Comparison of ENCODE assay signal across 12 cellular contexts in the genomic region with DNA sequence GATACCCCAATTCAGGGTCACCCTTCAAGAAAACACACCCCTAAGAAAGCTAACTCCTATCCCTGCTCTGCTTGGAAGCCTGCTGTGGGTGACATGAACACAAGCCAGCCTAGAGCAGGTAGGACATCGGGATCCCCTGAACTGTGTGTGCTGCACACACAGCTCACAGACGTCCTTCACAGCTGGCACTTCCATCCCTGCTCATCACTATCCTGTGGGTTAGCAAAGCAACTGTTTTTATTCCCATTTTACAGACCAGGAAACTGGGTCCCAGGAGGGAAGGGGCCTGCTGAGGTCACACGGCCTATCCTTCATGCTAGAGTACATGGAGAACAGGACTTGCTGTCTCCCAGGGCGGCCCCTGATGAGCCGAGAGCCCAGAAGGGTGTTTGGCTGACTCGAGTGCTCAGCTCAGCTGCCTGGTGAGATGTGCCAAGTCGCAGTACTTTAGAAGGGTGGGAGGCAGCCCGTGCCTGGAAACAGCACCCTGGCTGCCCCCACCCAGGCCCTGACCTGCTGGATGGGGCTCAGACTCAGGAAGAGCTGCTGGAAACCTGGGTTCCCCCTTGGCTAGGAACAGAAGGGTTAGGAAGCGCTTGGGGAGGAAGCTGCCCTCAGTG. TPM values are rescaled to one million over a fixed set of nuclear protein-coding genes. Genes with fewer than 3 reads are reported as not detected.
A peak's percentile ranks its signal among the peaks of the same experiment; 100 is the strongest.
DNase-seq lines count a peak whose midpoint lies in the region; ATAC-seq, FAIRE-seq and TF ChIP-seq lines count a peak whose summit lies in the region.
"Had no signal": no experiment of that assay in that cellular context is flagged by ENCODE, and none has a peak within 500 bp of the region (broad histone marks: within the 10 kb centered on the region; RNA-seq: fewer than 3 reads in every experiment).

No MANE protein-coding gene starts in this region.

- H3K4me3 Mint-ChIP-seq in activated CD8-positive, alpha-beta memory T cell treated with anti-CD3 and anti-CD28 coated beads, Interleukin-2, amount 10 ng/mL, durations not matched to agents 7 days and 5 days, result no peak overlapping the region

- CTCF ChIA-PET in activated CD8-positive, alpha-beta memory T cell treated with anti-CD3 and anti-CD28 coated beads, Interleukin-2, amount 10 ng/mL, durations not matched to agents 7 days and 5 days (lab: Charles Lee), result interaction anchor here (0.7 to 21.9 kb wide), 9 partner anchors 9 to 211 kb away, joined by 3 to 806 read pairs (median 64); a partner anchor contains a TSS

- H3K36me3 ChIP-seq in muscle layer of duodenum (ENCODE audit: control insufficient read depth in 1 of 2, insufficient read depth in 2 of 2, low read length in 2 of 2), result no peaks in the 10 kb centered on the region
- no peaks in the 10 kb centered on the region for H3K36me3 ChIP-seq in tibial artery

- H3K27ac Mint-ChIP-seq in activated CD8-positive, alpha-beta memory T cell treated with anti-CD3 and anti-CD28 coated beads, Interleukin-2, amount 10 ng/mL, durations not matched to agents 7 days and 5 days, result peak overlapping the region; percentile 82

- H3K9me3 Mint-ChIP-seq in activated CD8-positive, alpha-beta memory T cell treated with anti-CD3 and anti-CD28 coated beads, Interleukin-2, amount 10 ng/mL, durations not matched to agents 7 days and 5 days (ENCODE audit: low read depth), result no peaks in the 10 kb centered on the region

- no peaks in the 10 kb centered on the region for H3K36me3 Mint-ChIP-seq in activated CD8-positive, alpha-beta memory T cell treated with anti-CD3 and anti-CD28 coated beads, Interleukin-2, amount 10 ng/mL, durations not matched to agents 7 days and 5 days

- no peaks in the 10 kb centered on the region for H3K27me3 Mint-ChIP-seq in activated CD8-positive, alpha-beta memory T cell treated with anti-CD3 and anti-CD28 coated beads, Interleukin-2, amount 10 ng/mL, durations not matched to agents 7 days and 5 days

- no peak for FAIRE-seq in RCC 7860 (lab: Jason Lieb, UNC)
- no peak for FAIRE-seq in GM12891 (lab: Jason Lieb, UNC)
- FAIRE-seq: endometrium, keratinocyte had no signal

- DNase-seq in activated CD8-positive, alpha-beta memory T cell treated with anti-CD3 and anti-CD28 coated beads, Interleukin-2, amount 10 ng/mL, durations not matched to agents 7 days and 5 days, result no peak
- DNase-seq in activated CD8-positive, alpha-beta memory T cell treated with anti-CD3 and anti-CD28 coated beads for 24 hours, result no peak
- DNase-seq in tibial artery (peak in 1 of 2 donors; percentile 70), RCC 7860 (ENCODE audit: low spot score) (no peak), GM03348 (ENCODE audit: low spot score) (no peak), GM12891 (ENCODE audit: insufficient read length, low spot score) (no peak)

- H3K27ac ChIP-seq in cingulate gyrus (ENCODE audit: low read depth, low read length), result peak overlapping the region; percentile 96
- peak overlapping the region; percentile 97 for H3K27ac ChIP-seq in muscle layer of duodenum (ENCODE audit: low read length)
- peak overlapping the region; percentile 91 to 94 for H3K27ac ChIP-seq in tibial artery

- H3K4me3 ChIP-seq in muscle layer of duodenum (ENCODE audit: low read depth in 1 of 2, low read length in 2 of 2) (peak overlapping the region in 1 of 2 donors; percentile 55), tibial artery (no peak overlapping the region)

- intact Hi-C loops in tibial artery (cut with DNase I; ENCODE audit: low total_unique reads), result no loop called here

- TF ChIP-seq CTCF in tibial artery (IDR thresholded peaks at IDR 0.05), result no peak

- no peak for TF ChIP-seq POLR2A in GM12891 (IDR thresholded peaks at IDR 0.05; ENCODE audit: low read depth, low read length)

- no peak for ATAC-seq in activated CD8-positive, alpha-beta memory T cell treated with anti-CD3 and anti-CD28 coated beads, Interleukin-2, amount 10 ng/mL, durations not matched to agents 7 days and 5 days

- no peaks in the 10 kb centered on the region for H3K27me3 ChIP-seq in muscle layer of duodenum (ENCODE audit: low read depth, low read length)
- H3K27me3 ChIP-seq in tibial artery, result no peaks in the 10 kb centered on the region

- H3K4me1 Mint-ChIP-seq in activated CD8-positive, alpha-beta memory T cell treated with anti-CD3 and anti-CD28 coated beads, Interleukin-2, amount 10 ng/mL, durations not matched to agents 7 days and 5 days, result peaks cover 64% of the 10 kb centered on the region

- H3K4me1 ChIP-seq in muscle layer of duodenum (ENCODE audit: control insufficient read depth in 1 of 2, insufficient read depth in 2 of 2, low read length in 2 of 2), result peaks cover 31 to 49% of the 10 kb centered on the region in 2 donors
- peaks cover 0 to 62% (median 54%) of the 10 kb centered on the region in 4 donors for H3K4me1 ChIP-seq in tibial artery

- H3K9me3 ChIP-seq in muscle layer of duodenum (ENCODE audit: control insufficient read depth in 1 of 2, low read length in 2 of 2) (no peaks in the 10 kb centered on the region), tibial artery (no peaks in the 10 kb centered on the region)

TF ChIP-seq in GM12891, 5 proteins besides CTCF, POLR2A, EP300 and RAD21:
- TF ChIP-seq PAX5 (IDR thresholded peaks at IDR 0.05; ENCODE audit: insufficient read depth, low read length, severe bottlenecking), result no peak
- TF ChIP-seq TAF1 (IDR thresholded peaks at IDR 0.05; ENCODE audit: low read depth, low read length), result no peak
- TF ChIP-seq POU2F2 (IDR thresholded peaks at IDR 0.05; ENCODE audit: low read depth, low read length), result no peak
- no peak for TF ChIP-seq SPI1 (IDR thresholded peaks at IDR 0.05; ENCODE audit: low read depth, low read length)
- TF ChIP-seq POLR2AphosphoS5 (IDR thresholded peaks at IDR 0.05; ENCODE audit: low read depth, low read length), result no peak

RNA-seq across cellular contexts. Expression of a gene that starts 28.3 kb away (rescaled TPM):
- 100 to 1,000 TPM in 1 of 2 experiments, 10 to 100 TPM in 1; 72.2 to 142 TPM for total RNA-seq in activated CD8-positive, alpha-beta memory T cell treated with anti-CD3 and anti-CD28 coated beads, Interleukin-2, amount 10 ng/mL, durations not matched to agents 7 days and 5 days
- 29.7 TPM for polyA plus RNA-seq in GM12891 (2012; ENCODE audit: low read depth, missing spikeins)

RNA-seq across cellular contexts. Expression of a gene that starts 47.6 kb away (rescaled TPM):
- under 1 TPM; 0.41 to 0.94 TPM for total RNA-seq in activated CD8-positive, alpha-beta memory T cell treated with anti-CD3 and anti-CD28 coated beads, Interleukin-2, amount 10 ng/mL, durations not matched to agents 7 days and 5 days
- polyA plus RNA-seq in GM12891 (2012; ENCODE audit: low read depth, missing spikeins), result 0.56 TPM
- polyA plus RNA-seq: AG04450, keratinocyte, urinary bladder had no signal
